ENCODE assay signal across 23 cellular contexts in genomic region chr9:16028516-16028915, GRCh38.
A peak's percentile ranks its signal among the peaks of the same experiment; 100 is the strongest.
DNase-seq lines count a peak whose midpoint lies in the region; ATAC-seq lines count a peak whose summit lies in the region.
"Had no signal": no experiment of that assay in that cellular context is flagged by ENCODE, and none has a peak within 500 bp of the region (broad histone marks: within the 10 kb centered on the region; RNA-seq: fewer than 3 reads in every experiment).

No MANE protein-coding gene starts in this region.

- H3K9ac ChIP-seq in skeletal muscle satellite cell (ENCODE audit: low read depth, low read length), result peak overlapping the region; percentile 75
- H3K9ac ChIP-seq: KMS-11 had no signal

- ATAC-seq in left ventricle myocardium superior, result peak; percentile 36
- ATAC-seq: activated CD8-positive, alpha-beta T cell treated with anti-CD3 and anti-CD28 coated beads for 36 hours; gastroesophageal sphincter; left cardiac atrium; psoas muscle had no signal

- intact Hi-C loops in left ventricle myocardium superior (cut with micrococcal nuclease), result no loop called here
- intact Hi-C loops in cardiac septum (cut with DNase I), result no loop called here

- H3K27ac ChIP-seq in SJSA1, result peak overlapping the region; percentile 46; the same call in 1 of the 2 replicates
- H3K27ac ChIP-seq: C4-2B, gastroesophageal sphincter, KMS-11, psoas muscle, SJCRH30 had no signal

- H3K36me3 ChIP-seq in SJSA1 (no peaks in the 10 kb centered on the region), skeletal muscle satellite cell (ENCODE audit: insufficient read depth, low read length) (no peaks in the 10 kb centered on the region)
- H3K36me3 ChIP-seq: gastroesophageal sphincter, SJCRH30 had no signal

- peak overlapping the region; percentile 14 for H3K4me2 ChIP-seq in skeletal muscle satellite cell (ENCODE audit: low read length)
- H3K4me2 ChIP-seq: KMS-11 had no signal

- H3K9me3 ChIP-seq in SJSA1 (replicated peaks), result no peaks in the 10 kb centered on the region; the same call in 1 of the 2 replicates
- no peaks in the 10 kb centered on the region for H3K9me3 ChIP-seq in skeletal muscle satellite cell (replicated peaks; ENCODE audit: low read length)
- H3K9me3 ChIP-seq: gastroesophageal sphincter, psoas muscle, SJCRH30 had no signal

- H3K4me3 ChIP-seq in SJSA1, result no peak overlapping the region
- H3K4me3 ChIP-seq in skeletal muscle satellite cell (ENCODE audit: low read length), result no peak overlapping the region
- H3K4me3 ChIP-seq: gastroesophageal sphincter, psoas muscle, SJCRH30 had no signal

- H3K27me3 ChIP-seq in SJSA1 (replicated peaks) (no peaks in the 10 kb centered on the region), skeletal muscle satellite cell (ENCODE audit: control insufficient read depth, insufficient read depth, low read length) (no peaks in the 10 kb centered on the region)
- H3K27me3 ChIP-seq: gastroesophageal sphincter, SJCRH30 had no signal

- H3K4me1 ChIP-seq in SJSA1 (replicated peaks) (peaks cover 66% of the 10 kb centered on the region), skeletal muscle satellite cell (ENCODE audit: control insufficient read depth, insufficient read depth, low read length) (peaks cover 78% of the 10 kb centered on the region)
- H3K4me1 ChIP-seq: gastroesophageal sphincter, psoas muscle had no signal

- DNase-seq in left ventricle myocardium superior, result no peak
- DNase-seq in cardiac septum (ENCODE audit: low spot score), result no peak
- no peak for DNase-seq in SJSA1 (ENCODE audit: low read depth in 1 of 2, low spot score in 2 of 2)
- peak; percentile 13 for DNase-seq in fibroblast of peridontal ligament (ENCODE audit: extremely low read depth)
- DNase-seq in iPS-NIHi11 (ENCODE audit: low spot score), result no peak
- no peak for DNase-seq in HT-29 (ENCODE audit: low spot score)
- no peak for DNase-seq in stimulated activated CD4-positive, alpha-beta T cell treated with anti-CD3 and anti-CD28 coated beads, Interleukin-4, amount 100 ng/mL, for 1 hour
- DNase-seq: activated CD4-positive, CD25-positive, alpha-beta regulatory T cell; activated CD8-positive, alpha-beta T cell treated with anti-CD3 and anti-CD28 coated beads for 36 hours; activated T-cell treated with anti-CD3 and anti-CD28 coated beads, Interleukin-2, amount 50 U/mL, for 48 hours; DMS153; left cardiac atrium; midbrain; NCI-H1105 treated with DMSO at 0.1 percent for 48 hours; NCI-H524; psoas muscle; SJCRH30; stimulated activated CD8-positive, alpha-beta memory T cell treated with anti-CD3 and anti-CD28 coated beads, Interleukin-4, amount 100 ng/mL, for 48 hours; substantia nigra had no signal
